In the genomic region with DNA sequence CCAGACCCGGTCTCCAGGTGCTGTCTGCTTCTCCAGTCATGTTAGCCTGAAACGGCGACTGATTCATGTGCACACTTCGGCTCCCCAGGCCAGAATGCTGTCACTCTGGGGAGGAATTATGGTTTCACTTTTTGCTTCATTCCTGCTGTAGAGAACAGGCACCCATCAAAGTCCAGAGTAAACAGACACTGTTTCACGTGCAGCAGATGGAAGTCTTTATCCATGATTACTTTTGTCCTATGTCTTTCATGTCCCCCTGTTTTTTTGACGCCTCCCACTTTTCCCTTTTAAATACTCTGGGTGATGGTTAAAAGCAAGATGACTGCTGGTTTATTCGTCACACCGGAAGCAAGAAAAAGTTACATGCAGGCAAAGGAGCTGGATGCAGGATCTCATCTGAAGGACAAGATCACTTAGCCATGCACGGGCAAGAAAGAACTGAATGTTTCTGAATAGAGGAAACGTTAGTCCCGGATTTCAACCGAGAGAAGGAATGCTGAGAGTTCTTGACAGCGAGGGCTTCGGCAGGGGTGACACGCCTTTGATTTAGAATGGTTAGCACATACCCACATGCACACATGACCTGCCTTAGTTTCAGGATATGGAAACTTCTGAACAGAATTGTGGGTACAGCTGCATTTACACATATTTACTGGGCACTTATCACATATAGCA, we compare ENCODE assay signal across 10 cellular contexts.
DNase-seq lines count a peak whose midpoint lies in the region; ATAC-seq and TF ChIP-seq lines count a peak whose summit lies in the region.
"Had no signal": no experiment of that assay in that cellular context is flagged by ENCODE, and none has a peak within 500 bp of the region (broad histone marks: within the 10 kb centered on the region; RNA-seq: fewer than 3 reads in every experiment).

No MANE protein-coding gene starts in this region.

- peak overlapping the region; percentile 8; the same call in 1 of the 2 replicates for H3K4me3 ChIP-seq in GM08714 (ENCODE audit: low read length)
- H3K4me3 ChIP-seq in right atrium auricular region, result peak overlapping the region; percentile 7 to 32
- peak overlapping the region in 4 of 8 donors; percentile 4 to 52 (median 13) for H3K4me3 ChIP-seq in spleen
- H3K4me3 ChIP-seq: cardiac muscle cell had no signal

- H3K9me3 ChIP-seq in right atrium auricular region (no peaks in the 10 kb centered on the region), spleen (no peaks in the 10 kb centered on the region)

- H3K36me3 ChIP-seq in right atrium auricular region, result no peaks in the 10 kb centered on the region
- H3K36me3 ChIP-seq in spleen, result no peaks in the 10 kb centered on the region
- H3K36me3 ChIP-seq: cardiac muscle cell had no signal

- no peak for TF ChIP-seq POLR2A in spleen (IDR thresholded peaks at IDR 0.05)

- H3K27ac ChIP-seq in right atrium auricular region, result peak overlapping the region; percentile 1 to 54
- H3K27ac ChIP-seq in spleen, result peak overlapping the region; percentile 13 to 74 (median 68)
- H3K27ac ChIP-seq: cardiac muscle cell had no signal

- peaks cover 0 to 12% of the 10 kb centered on the region in 2 donors for H3K4me1 ChIP-seq in right atrium auricular region
- H3K4me1 ChIP-seq in spleen, result peaks cover 0 to 27% (median 14%) of the 10 kb centered on the region in 6 donors

- H3K27me3 ChIP-seq in right atrium auricular region, result no peaks in the 10 kb centered on the region
- H3K27me3 ChIP-seq in spleen (replicated peaks in 1 of 7), result no peaks in the 10 kb centered on the region
- H3K27me3 ChIP-seq: cardiac muscle cell had no signal

- ATAC-seq in GM19035 (IDR thresholded peaks at IDR 0.05; ENCODE audit: unreplicated experiment), result no peak

- peak; percentile 40 to 57 for DNase-seq in activated T-cell treated with anti-CD3 and anti-CD28 coated beads, Interleukin-2, amount 50 U/mL, for 48 hours
- no peak for DNase-seq in right atrium auricular region (ENCODE audit: low spot score)
- no peak for DNase-seq in spleen
- no peak for DNase-seq in NCI-H82 (lab: John Stamatoyannopoulos, UW)
- no peak for DNase-seq in epidermal melanocyte (ENCODE audit: insufficient read length, low spot score)
- DNase-seq in SIG-M5 (lab: John Stamatoyannopoulos, UW), result no peak
- DNase-seq: NCI-H1930 had no signal

- intact Hi-C loops in spleen (cut with DNase I; ENCODE audit: low total_unique reads), result no loop called here

- TF ChIP-seq CTCF in right atrium auricular region (IDR thresholded peaks at IDR 0.05) (no peak), spleen (IDR thresholded peaks at IDR 0.05 in 8 of 11, conservative IDR thresholded peaks at IDR 0.05 in 3 of 11) (no peak)

- 20 to 32% (median 28%) methylated on average over 15 of the region's 15 CpGs for WGBS in spleen, 5 donors

Comparison
In these comparisons a context has a peak if more than half of its experiments do, and no peak if none do; other contexts are left out.
1. DNase-seq: peak in activated T-cell treated with anti-CD3 and anti-CD28 coated beads, Interleukin-2, amount 50 U/mL, for 48 hours (2 of 2); none in right atrium auricular region (single experiment), spleen (single experiment), NCI-H82 (single experiment), epidermal melanocyte (single experiment) and SIG-M5 (single experiment).